ENCODE assay signal across 8 cellular contexts in the genomic region with DNA sequence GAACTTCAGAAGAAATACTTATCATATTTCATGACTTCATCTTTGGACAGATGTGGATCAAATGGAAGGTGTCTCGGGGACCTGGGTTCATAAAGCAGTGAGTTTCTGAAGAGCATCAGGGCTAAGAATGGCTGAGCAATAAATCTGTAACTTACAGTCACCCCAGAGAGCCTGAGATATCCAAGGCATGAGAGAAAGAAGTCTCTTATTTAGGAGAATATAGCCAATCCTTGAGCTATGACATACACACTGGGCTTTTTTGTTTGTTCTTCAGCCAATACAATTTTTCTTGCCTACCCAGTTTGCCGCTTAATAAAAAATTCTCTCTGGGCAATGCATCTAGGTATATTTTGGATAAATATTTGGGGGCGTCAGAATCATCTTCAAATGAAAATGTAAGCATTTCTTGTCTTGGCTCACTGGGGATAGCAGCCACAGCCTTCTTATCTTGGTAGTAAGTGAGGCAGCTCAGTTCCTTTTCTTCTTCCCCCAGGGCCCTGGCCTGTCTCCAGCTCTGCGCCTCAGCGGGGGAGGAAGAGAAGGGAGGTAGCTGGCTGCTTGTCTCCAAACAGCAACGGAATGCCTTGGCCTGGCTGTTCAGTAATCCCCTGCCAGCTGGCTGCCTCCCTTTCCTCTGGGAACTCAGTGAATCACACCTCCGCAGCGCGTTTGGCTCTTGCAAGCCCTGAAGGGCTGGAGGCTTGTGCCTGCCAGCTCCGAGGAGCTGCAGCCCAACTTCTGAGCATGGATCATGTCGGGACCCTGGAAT.
A peak's percentile ranks its signal among the peaks of the same experiment; 100 is the strongest.
DNase-seq lines count a peak whose midpoint lies in the region; ATAC-seq and TF ChIP-seq lines count a peak whose summit lies in the region.

No MANE protein-coding gene starts in this region.

- no peaks in the 10 kb centered on the region for H4K20me1 ChIP-seq in hepatocyte (ENCODE audit: insufficient read depth, poor library complexity, severe bottlenecking)

- H3K4me1 Mint-ChIP-seq in activated T-cell treated with anti-CD3 and anti-CD28 coated beads, Interleukin-2, amount 50 U/mL, for 72 hours (ENCODE audit: low read depth), result no peaks in the 10 kb centered on the region

- H3K9me3 Mint-ChIP-seq in activated T-cell treated with anti-CD3 and anti-CD28 coated beads, Interleukin-2, amount 50 U/mL, for 72 hours, result no peaks in the 10 kb centered on the region

- H3K4me3 ChIP-seq in astrocyte of the spinal cord (ENCODE audit: low read depth, low read length), result no peak overlapping the region
- H3K4me3 ChIP-seq in hepatocyte, result no peak overlapping the region
- no peak overlapping the region for H3K4me3 ChIP-seq in gastrocnemius medialis

- no peaks in the 10 kb centered on the region for H3K36me3 Mint-ChIP-seq in activated T-cell treated with anti-CD3 and anti-CD28 coated beads, Interleukin-2, amount 50 U/mL, for 72 hours (ENCODE audit: insufficient read depth in 2 of 2)

- no peaks in the 10 kb centered on the region for H3K9me2 ChIP-seq in hepatocyte (replicated peaks; ENCODE audit: insufficient read depth)

- H3K27me3 ChIP-seq in hepatocyte, result no peaks in the 10 kb centered on the region
- no peaks in the 10 kb centered on the region for H3K27me3 ChIP-seq in gastrocnemius medialis

- ATAC-seq in gastrocnemius medialis, result peak; percentile 97 to 98
- ATAC-seq in activated T-cell treated with anti-CD3 and anti-CD28 coated beads, Interleukin-2, amount 50 U/mL, for 72 hours (replicated peaks in 1 of 2), result no peak

- H3K4me1 ChIP-seq in hepatocyte (ENCODE audit: insufficient read depth) (peaks cover 13% of the 10 kb centered on the region), gastrocnemius medialis (peaks cover 17 to 25% of the 10 kb centered on the region in 2 donors)

- 21% methylated on average over 11 of the region's 11 CpGs for WGBS in hepatocyte (ENCODE audit: low lambda C conversion rate, missing lambda C conversion rate)

- TF ChIP-seq CTCF in astrocyte of the spinal cord (IDR thresholded peaks at IDR 0.05; ENCODE audit: low read depth, low read length), result no peak
- TF ChIP-seq CTCF in hepatocyte (IDR thresholded peaks at IDR 0.05; ENCODE audit: poor library complexity), result no peak
- TF ChIP-seq CTCF in gastrocnemius medialis (IDR thresholded peaks at IDR 0.05 in 4 of 5, conservative IDR thresholded peaks at IDR 0.05 in 1 of 5), result no peak

- H3K9me3 ChIP-seq in hepatocyte (ENCODE audit: low read depth), result no peaks in the 10 kb centered on the region
- H3K9me3 ChIP-seq in gastrocnemius medialis, result no peaks in the 10 kb centered on the region

- peak; percentile 93 for DNase-seq in KBM-7
- peak; percentile 100 for DNase-seq in astrocyte of the spinal cord (ENCODE audit: low read depth, low spot score)
- peak; percentile 90 for DNase-seq in hepatocyte (ENCODE audit: low spot score)
- DNase-seq in gastrocnemius medialis, result peak; percentile 91 to 93
- no peak for DNase-seq in NCI-H2107 (lab: John Stamatoyannopoulos, UW)
- no peak for DNase-seq in NCI-H187 (lab: John Stamatoyannopoulos, UW)
- DNase-seq in activated T-cell treated with anti-CD3 and anti-CD28 coated beads, Interleukin-2, amount 50 U/mL, for 72 hours, result no peak
- DNase-seq in stimulated activated CD4-positive, alpha-beta T cell treated with anti-CD3 and anti-CD28 coated beads, Interleukin-12 subunit alpha, Interleukin-12 subunit beta, amount 100 ng/mL, for 4 hours, result no peak

- H3K27ac Mint-ChIP-seq in activated T-cell treated with anti-CD3 and anti-CD28 coated beads, Interleukin-2, amount 50 U/mL, for 72 hours, result no peak overlapping the region

- no peaks in the 10 kb centered on the region for H3K79me2 ChIP-seq in hepatocyte

- H3K27me3 Mint-ChIP-seq in activated T-cell treated with anti-CD3 and anti-CD28 coated beads, Interleukin-2, amount 50 U/mL, for 72 hours (ENCODE audit: low read depth), result peaks cover 23% of the 10 kb centered on the region

- H3K27ac ChIP-seq in hepatocyte, result no peak overlapping the region
- H3K27ac ChIP-seq in gastrocnemius medialis, result no peak overlapping the region

- no peak for TF ChIP-seq POLR2A in gastrocnemius medialis (IDR thresholded peaks at IDR 0.05)

- H3K36me3 ChIP-seq in hepatocyte (replicated peaks; ENCODE audit: insufficient read depth, low read depth), result no peaks in the 10 kb centered on the region
- H3K36me3 ChIP-seq in gastrocnemius medialis, result no peaks in the 10 kb centered on the region

- peak overlapping the region; percentile 62 for H3K4me2 ChIP-seq in hepatocyte

- in situ Hi-C loops in KBM-7 (cut with MboI; ENCODE audit: low pct_unique_long_range_greater_than_20kb, low sequenced_read_pairs), result loop anchor here (25.0 kb wide), 1 partner anchor 882 kb away; no protein-coding TSS in a partner anchor
- in situ Hi-C loops in astrocyte of the spinal cord (cut with HindIII; ENCODE audit: low sequenced_read_pairs), result no loop called here
- in situ Hi-C loops in gastrocnemius medialis (cut with MboI; ENCODE audit: low sequenced_read_pairs in 4 of 4), result no loop called here

- no peak overlapping the region for H2AFZ ChIP-seq in hepatocyte

- intact Hi-C loops in gastrocnemius medialis (cut with DNase I; ENCODE audit: low total_unique reads), result no loop called here

- no peak overlapping the region for H3K4me3 Mint-ChIP-seq in activated T-cell treated with anti-CD3 and anti-CD28 coated beads, Interleukin-2, amount 50 U/mL, for 72 hours

Comparison
In these comparisons a context has a peak if more than half of its experiments do, and no peak if none do; other contexts are left out.
1. DNase-seq: peak in KBM-7 (single experiment), astrocyte of the spinal cord (single experiment), hepatocyte (single experiment) and gastrocnemius medialis (2 of 2); none in NCI-H2107 (single experiment), NCI-H187 (0 of 2), activated T-cell treated with anti-CD3 and anti-CD28 coated beads, Interleukin-2, amount 50 U/mL, for 72 hours (0 of 2) and stimulated activated CD4-positive, alpha-beta T cell treated with anti-CD3 and anti-CD28 coated beads, Interleukin-12 subunit alpha, Interleukin-12 subunit beta, amount 100 ng/mL, for 4 hours (single experiment).
2. ATAC-seq: peak in gastrocnemius medialis (2 of 2); none in activated T-cell treated with anti-CD3 and anti-CD28 coated beads, Interleukin-2, amount 50 U/mL, for 72 hours (0 of 2).